In the genomic region with DNA sequence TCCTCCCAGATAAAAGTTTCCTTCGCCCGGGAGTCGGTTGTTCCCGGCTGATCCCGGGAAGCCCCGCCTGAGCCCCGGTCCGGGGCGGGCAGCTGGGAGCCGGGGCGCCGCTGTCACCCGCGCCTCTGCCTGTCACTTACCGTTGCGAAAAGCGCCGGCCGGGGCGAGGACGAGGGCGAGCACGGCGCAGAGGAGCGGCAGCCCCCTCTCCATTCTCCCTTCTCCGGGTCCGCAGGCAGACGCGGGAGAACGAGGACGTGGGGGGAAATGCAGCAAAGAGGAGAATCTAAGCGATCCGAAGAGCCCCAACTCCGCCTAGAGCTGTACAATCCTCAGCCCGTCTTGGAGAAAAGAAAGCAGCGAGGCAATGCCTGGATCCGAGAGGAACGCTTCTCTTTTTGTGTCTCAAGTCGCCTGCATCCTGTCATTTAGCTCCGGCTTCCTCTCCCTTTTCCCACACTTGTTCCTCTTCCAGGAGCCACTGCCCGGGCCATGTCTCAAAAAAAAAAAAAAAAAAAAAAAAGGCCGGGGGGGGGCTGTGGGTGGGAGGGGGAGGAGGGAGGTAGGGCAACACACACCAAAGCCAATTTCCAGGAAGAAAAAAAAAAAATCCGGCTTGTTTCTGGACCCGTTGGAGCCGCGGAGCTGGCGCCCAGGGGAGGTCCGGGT, we compare ENCODE assay signal across 8 cellular contexts.
DNase-seq lines count a peak whose midpoint lies in the region; ATAC-seq and TF ChIP-seq lines count a peak whose summit lies in the region.

A gene (minus strand): TSS at position 498 of the 669 bp plus-strand sequence. CDS start 285 bp downstream, at position 213.

- no peak for TF ChIP-seq CTCF in brain microvascular endothelial cell (IDR thresholded peaks at IDR 0.05; ENCODE audit: low read depth, low read length, missing control alignments)

- no peaks in the 10 kb centered on the region for H3K27me3 ChIP-seq in brain microvascular endothelial cell (replicated peaks)

- ATAC-seq in HG03378 (IDR thresholded peaks at IDR 0.05; ENCODE audit: unreplicated experiment): no peak
- ATAC-seq in GM21717 (IDR thresholded peaks at IDR 0.05; ENCODE audit: unreplicated experiment): no peak

- H3K36me3 ChIP-seq in brain microvascular endothelial cell (replicated peaks): peaks cover 19% of the 10 kb centered on the region

- peak within 1 kb of the TSS; percentile 79 for H3K27ac ChIP-seq in brain microvascular endothelial cell

- H3K4me3 ChIP-seq in brain microvascular endothelial cell (ENCODE audit: low read depth, low read length): peak within 1 kb of the TSS; percentile 89
- peak within 1 kb of the TSS; percentile 93 for H3K4me3 ChIP-seq in skeletal muscle cell (ENCODE audit: low read depth, low read length)

- in situ Hi-C loops in brain microvascular endothelial cell (cut with HindIII; ENCODE audit: low pct_ligation_motif_present, low sequenced_read_pairs): no loop called here

- DNase-seq in activated effector memory CD4-positive, alpha-beta T cell treated with anti-CD3 and anti-CD28 coated beads, Interleukin-2, amount 50 U/mL, for 16 hours: peak; percentile 64
- DNase-seq in activated effector memory CD4-positive, alpha-beta T cell treated with Interleukin-2 at 50 U/mL for 16 hours: no peak
- peak; percentile 72 for DNase-seq in NCI-H69 (lab: John Stamatoyannopoulos, UW)
- peak; percentile 24 for DNase-seq in brain microvascular endothelial cell
- peak; percentile 45 for DNase-seq in iPS-NIHi11 (ENCODE audit: low spot score)
- no peak for DNase-seq in skeletal muscle cell (ENCODE audit: low read depth)

Comparison
In these comparisons a context has a peak if more than half of its experiments do, and no peak if none do; other contexts are left out.
1. DNase-seq: peak in activated effector memory CD4-positive, alpha-beta T cell treated with anti-CD3 and anti-CD28 coated beads, Interleukin-2, amount 50 U/mL, for 16 hours (single experiment), NCI-H69 (single experiment), brain microvascular endothelial cell (single experiment) and iPS-NIHi11 (single experiment); none in activated effector memory CD4-positive, alpha-beta T cell treated with Interleukin-2 at 50 U/mL for 16 hours (single experiment) and skeletal muscle cell (single experiment).